In the genomic region with DNA sequence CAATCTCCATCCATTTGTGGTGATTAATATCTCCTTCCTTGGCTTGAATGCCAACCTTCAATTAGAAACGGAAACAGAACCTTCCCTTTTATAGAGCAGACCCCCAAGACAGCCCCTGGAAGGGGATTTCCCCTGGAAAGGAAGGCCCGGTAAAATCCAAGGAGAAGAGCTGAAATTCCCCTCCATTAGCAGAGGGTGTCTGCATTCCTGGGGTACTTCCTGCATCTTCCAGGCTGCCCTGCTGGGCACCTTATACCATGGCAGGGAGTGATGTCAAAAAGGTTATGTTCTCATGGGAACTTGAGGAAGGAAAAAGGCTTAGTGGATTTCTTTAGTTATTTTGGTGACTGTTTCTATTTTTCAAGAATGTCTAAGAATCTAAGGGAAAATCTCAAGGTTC, we compare ENCODE assay signal across 2 cellular contexts.
A peak's percentile ranks its signal among the peaks of the same experiment; 100 is the strongest.
TF ChIP-seq lines count a peak whose summit lies in the region.

No MANE protein-coding gene starts in this region.

TF ChIP-seq in H1, 55 proteins besides CTCF, POLR2A, EP300 and RAD21:
- no peak for TF ChIP-seq RXRA (IDR thresholded peaks at IDR 0.05; ENCODE audit: insufficient read depth, low read depth, low read length)
- TF ChIP-seq SUZ12 (IDR thresholded peaks at IDR 0.05; ENCODE audit: low read length), result no peak
- TF ChIP-seq CBX8 (IDR thresholded peaks at IDR 0.05; ENCODE audit: borderline replicate concordance, low read depth, low read length), result no peak
- no peak for TF ChIP-seq GTF2F1 (IDR thresholded peaks at IDR 0.05; ENCODE audit: borderline replicate concordance, low read depth, low read length)
- TF ChIP-seq FOSL1 (IDR thresholded peaks at IDR 0.05; ENCODE audit: insufficient read depth, low read depth, low read length), result no peak
- TF ChIP-seq ASH2L (IDR thresholded peaks at IDR 0.05; ENCODE audit: low read length), result no peak
- TF ChIP-seq TEAD4 (IDR thresholded peaks at IDR 0.05; ENCODE audit: low read depth, low read length), result peak; percentile 71
- TF ChIP-seq CTBP2 (IDR thresholded peaks at IDR 0.05; ENCODE audit: borderline replicate concordance, insufficient read depth, insufficient read length, low read length), result no peak

TF ChIP-seq in HEK293T, 16 proteins besides CTCF, POLR2A, EP300 and RAD21:
- TF ChIP-seq, protein P1, sequence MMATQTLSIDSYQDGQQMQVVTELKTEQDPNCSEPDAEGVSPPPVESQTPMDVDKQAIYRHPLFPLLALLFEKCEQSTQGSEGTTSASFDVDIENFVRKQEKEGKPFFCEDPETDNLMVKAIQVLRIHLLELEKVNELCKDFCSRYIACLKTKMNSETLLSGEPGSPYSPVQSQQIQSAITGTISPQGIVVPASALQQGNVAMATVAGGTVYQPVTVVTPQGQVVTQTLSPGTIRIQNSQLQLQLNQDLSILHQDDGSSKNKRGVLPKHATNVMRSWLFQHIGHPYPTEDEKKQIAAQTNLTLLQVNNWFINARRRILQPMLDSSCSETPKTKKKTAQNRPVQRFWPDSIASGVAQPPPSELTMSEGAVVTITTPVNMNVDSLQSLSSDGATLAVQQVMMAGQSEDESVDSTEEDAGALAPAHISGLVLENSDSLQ (IDR thresholded peaks at IDR 0.05), result no peak
- TF ChIP-seq FOXA1 (IDR thresholded peaks at IDR 0.05) (no peak), CTBP1 (IDR thresholded peaks at IDR 0.05; ENCODE audit: borderline replicate concordance) (no peak), FOXM1 (IDR thresholded peaks at IDR 0.05; ENCODE audit: borderline replicate concordance) (no peak), SP1 (IDR thresholded peaks at IDR 0.05) (no peak), L3MBTL2 (conservative IDR thresholded peaks at IDR 0.05) (no peak), ZNF384 (IDR thresholded peaks at IDR 0.05) (no peak), ARNT (IDR thresholded peaks at IDR 0.05) (no peak), SUZ12 (IDR thresholded peaks at IDR 0.05) (no peak), NFRKB (IDR thresholded peaks at IDR 0.05) (no peak), ELF4 (IDR thresholded peaks at IDR 0.05) (no peak)
